Comparison of ENCODE assay signal across 1 cellular context in the genomic region with DNA sequence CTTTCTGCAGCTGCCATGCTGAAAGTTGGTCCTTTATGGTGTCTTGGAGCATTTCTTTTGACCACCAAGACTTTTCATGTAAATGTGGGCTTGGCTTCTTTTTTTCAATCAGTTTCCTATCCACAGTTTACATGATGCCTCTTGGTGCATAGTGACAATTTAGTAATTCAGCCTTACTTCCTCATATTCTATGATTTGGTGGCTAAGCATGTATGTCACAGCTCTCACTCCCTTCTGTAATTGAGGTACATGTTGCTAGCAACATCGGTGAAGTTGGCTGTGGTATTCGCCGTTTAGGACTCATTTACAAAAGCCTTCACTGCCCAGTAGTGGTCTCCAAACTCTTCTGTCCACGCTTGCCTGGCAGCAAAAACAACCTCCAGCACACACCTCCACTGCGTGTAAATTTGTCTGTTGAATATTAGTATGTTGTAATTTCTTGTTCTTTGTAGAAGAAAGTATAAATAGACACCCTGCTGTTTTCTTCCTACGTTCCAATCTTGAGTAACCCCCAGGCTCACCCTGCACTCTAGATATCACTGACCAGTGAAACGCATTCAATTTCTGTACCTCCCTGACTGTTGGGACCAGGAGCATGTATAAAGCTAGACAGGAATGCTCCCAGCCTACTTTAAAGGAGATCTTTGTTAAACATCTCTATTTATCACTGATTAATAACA.
TF ChIP-seq lines count a peak whose summit lies in the region.

No MANE protein-coding gene starts in this region.

TF ChIP-seq in HepG2, 621 proteins besides CTCF, POLR2A, EP300 and RAD21 (continued from another document):
- TF ChIP-seq ATF7-NPFF (CRISPR knock-in tag; IDR thresholded peaks at IDR 0.05; ENCODE audit: low read depth) (no peak), HOXA3 (CRISPR knock-in tag; IDR thresholded peaks at IDR 0.05) (no peak), ZNF674 (CRISPR knock-in tag; IDR thresholded peaks at IDR 0.05; ENCODE audit: low read depth) (no peak)
